ENCODE assay signal across 17 cellular contexts in the genomic region with DNA sequence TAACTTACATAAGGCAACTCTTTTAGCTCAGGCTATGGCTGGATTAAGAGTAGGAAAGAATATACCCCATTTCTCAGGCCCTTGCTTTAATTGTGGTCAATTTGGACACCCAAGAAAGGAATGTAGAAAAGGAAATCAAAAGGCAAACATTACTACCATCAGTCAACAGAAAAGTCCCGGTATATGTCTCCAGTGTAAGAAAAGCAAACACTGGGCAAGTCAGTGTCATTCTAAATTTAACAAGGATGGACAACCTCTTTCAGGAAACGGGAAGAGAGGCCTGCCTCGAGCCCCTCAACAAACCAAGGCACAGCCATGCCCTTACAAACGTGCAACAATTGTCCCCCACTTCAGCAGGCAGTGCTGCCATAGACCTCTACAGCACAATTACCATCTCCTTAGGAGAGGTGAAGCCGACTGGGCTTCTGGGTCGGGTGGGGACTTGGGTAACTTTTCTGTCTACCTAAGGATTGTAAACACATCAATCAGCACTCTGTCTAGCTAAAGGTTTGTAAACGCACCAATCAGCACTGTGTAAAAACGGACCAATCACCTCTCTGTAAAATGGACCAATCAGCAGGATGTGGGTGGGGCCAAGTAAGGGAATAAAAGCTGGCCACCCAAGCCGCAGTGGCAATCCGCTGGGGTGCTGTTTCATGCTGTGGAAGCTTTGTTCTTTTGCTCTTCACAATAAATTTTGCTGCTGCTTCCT. TPM values are rescaled to one million over a fixed set of nuclear protein-coding genes. Genes with fewer than 3 reads are reported as not detected.
DNase-seq lines count a peak whose midpoint lies in the region; ATAC-seq, FAIRE-seq and TF ChIP-seq lines count a peak whose summit lies in the region.
"Had no signal": no experiment of that assay in that cellular context is flagged by ENCODE, and none has a peak within 500 bp of the region (broad histone marks: within the 10 kb centered on the region; RNA-seq: fewer than 3 reads in every experiment).

No MANE protein-coding gene starts in this region.

- H3K27me3 Mint-ChIP-seq in CD4-positive, CD25-positive, alpha-beta regulatory T cell, result peaks cover 5% of the 10 kb centered on the region
- H3K27me3 Mint-ChIP-seq in activated naive CD8-positive, alpha-beta T cell treated with anti-CD3 and anti-CD28 coated beads, Interleukin-2, amount 10 ng/mL, durations not matched to agents 7 days and 5 days, result peaks cover 6% of the 10 kb centered on the region

- peaks cover 18% of the 10 kb centered on the region for H3K36me3 Mint-ChIP-seq in CD4-positive, CD25-positive, alpha-beta regulatory T cell
- peaks cover 37% of the 10 kb centered on the region for H3K36me3 Mint-ChIP-seq in activated naive CD8-positive, alpha-beta T cell treated with anti-CD3 and anti-CD28 coated beads, Interleukin-2, amount 10 ng/mL, durations not matched to agents 7 days and 5 days

- H3K9me3 Mint-ChIP-seq in CD4-positive, CD25-positive, alpha-beta regulatory T cell, result peaks cover 0 to 4% (median 0%) of the 10 kb centered on the region in 7 donors
- peaks cover 3% of the 10 kb centered on the region for H3K9me3 Mint-ChIP-seq in activated naive CD8-positive, alpha-beta T cell treated with anti-CD3 and anti-CD28 coated beads, Interleukin-2, amount 10 ng/mL, durations not matched to agents 7 days and 5 days

- H3K4me1 ChIP-seq in A549, result no peaks in the 10 kb centered on the region
- H3K4me1 ChIP-seq in CD4-positive, CD25-positive, alpha-beta regulatory T cell (ENCODE audit: control insufficient read depth, insufficient read depth, low read length, poor library complexity, severe bottlenecking), result no peaks in the 10 kb centered on the region
- H3K4me1 ChIP-seq: ascending aorta, esophagus muscularis mucosa, transverse colon had no signal

- no peak overlapping the region for H3K27ac ChIP-seq in A549
- H3K27ac ChIP-seq in CD4-positive, CD25-positive, alpha-beta regulatory T cell (ENCODE audit: insufficient read depth, low read length, poor library complexity, severe bottlenecking), result no peak overlapping the region
- H3K27ac ChIP-seq: ascending aorta, esophagus muscularis mucosa, heart right ventricle, ovary, transverse colon had no signal

- peaks cover 26% of the 10 kb centered on the region for H3K36me3 ChIP-seq in CD4-positive, CD25-positive, alpha-beta regulatory T cell (ENCODE audit: control insufficient read depth, insufficient read depth, low read length)
- H3K36me3 ChIP-seq: ovary had no signal

- no peak for TF ChIP-seq POLR2A in A549 (IDR thresholded peaks at IDR 0.05; ENCODE audit: low read length)

- peaks cover 5 to 14% (median 8%) of the 10 kb centered on the region in 4 donors for H3K4me1 Mint-ChIP-seq in CD4-positive, CD25-positive, alpha-beta regulatory T cell
- H3K4me1 Mint-ChIP-seq in activated naive CD8-positive, alpha-beta T cell treated with anti-CD3 and anti-CD28 coated beads, Interleukin-2, amount 10 ng/mL, durations not matched to agents 7 days and 5 days, result peaks cover 17% of the 10 kb centered on the region

- H3K4me2 ChIP-seq in A549, result no peak overlapping the region

- POLR2A ChIA-PET in A549 (lab: Yijun Ruan, JAX), result interaction anchor here (1.2 to 4.4 kb wide), 2 partner anchors 13 to 53 kb away, joined by 4 to 19 read pairs; partner anchors contain the start of genes HID1 and MRPL58
- POLR2A ChIA-PET in activated naive CD8-positive, alpha-beta T cell treated with anti-CD3 and anti-CD28 coated beads, Interleukin-2, amount 10 ng/mL, durations not matched to agents 7 days and 5 days (lab: Charles Lee), result interaction anchor here (0.6 to 1.7 kb wide), 5 partner anchors 9 to 313 kb away, joined by 4 to 17 read pairs (median 6); partner anchors contain the start of gene MRPL58

- no peak for TF ChIP-seq EP300 in A549 (IDR thresholded peaks at IDR 0.05)

- DNase-seq in A549 (ENCODE audit: low read depth in 1 of 2, low spot score in 1 of 2) (no peak), NCI-H1417 (lab: John Stamatoyannopoulos, UW) (no peak), hepatic stellate cell (ENCODE audit: low spot score) (no peak), cortex of kidney (lab: John Stamatoyannopoulos, UW) (no peak), NK-92 (lab: John Stamatoyannopoulos, UW; ENCODE audit: unreplicated experiment) (no peak)
- DNase-seq in CD4-positive, CD25-positive, alpha-beta regulatory T cell, result peak in 2 of 3 donors; percentile 22 to 35
- peak; percentile 27 to 31 for DNase-seq in activated CD4-positive, alpha-beta T cell treated with anti-CD3 and anti-CD28 coated beads, Interleukin-2, amount 50 U/mL, for 48 hours
- DNase-seq in activated naive CD8-positive, alpha-beta T cell treated with anti-CD3 and anti-CD28 coated beads, Interleukin-2, amount 10 ng/mL, durations not matched to agents 7 days and 5 days, result peak; percentile 56
- DNase-seq: dermis blood vessel endothelial cell, EL, heart right ventricle, NCI-H187 treated with DMSO at 0.1 percent for 48 hours, NCI-H524, ovary, transverse colon had no signal

- 48% methylated on average over 10 of the region's 10 CpGs for WGBS in A549 (ENCODE audit: missing lambda C conversion rate)

- TF ChIP-seq CTCF in A549 (IDR thresholded peaks at IDR 0.05), result no peak

- H3K4me3 Mint-ChIP-seq in CD4-positive, CD25-positive, alpha-beta regulatory T cell, result peak overlapping the region in 1 of 4 donors; percentile 72
- H3K4me3 Mint-ChIP-seq in activated naive CD8-positive, alpha-beta T cell treated with anti-CD3 and anti-CD28 coated beads, Interleukin-2, amount 10 ng/mL, durations not matched to agents 7 days and 5 days, result peak overlapping the region; percentile 40

- H3K27ac Mint-ChIP-seq in CD4-positive, CD25-positive, alpha-beta regulatory T cell, result peak overlapping the region; percentile 14 to 74 (median 59)
- H3K27ac Mint-ChIP-seq in activated naive CD8-positive, alpha-beta T cell treated with anti-CD3 and anti-CD28 coated beads, Interleukin-2, amount 10 ng/mL, durations not matched to agents 7 days and 5 days, result peak overlapping the region; percentile 68

- H3K9me3 ChIP-seq in A549, result no peaks in the 10 kb centered on the region
- no peaks in the 10 kb centered on the region for H3K9me3 ChIP-seq in CD4-positive, CD25-positive, alpha-beta regulatory T cell (ENCODE audit: control insufficient read depth in 2 of 2, low read length in 2 of 2)
- H3K9me3 ChIP-seq: ascending aorta, esophagus muscularis mucosa, ovary, transverse colon had no signal

- no peaks in the 10 kb centered on the region for H3K27me3 ChIP-seq in CD4-positive, CD25-positive, alpha-beta regulatory T cell (ENCODE audit: control insufficient read depth, insufficient read depth, low read length)
- H3K27me3 ChIP-seq: ascending aorta, esophagus muscularis mucosa, heart right ventricle, ovary, transverse colon had no signal

- no peak for TF ChIP-seq RAD21 in A549 (conservative IDR thresholded peaks at IDR 0.05 in 1 of 2, IDR thresholded peaks at IDR 0.05 in 1 of 2)

- CTCF ChIA-PET in A549 (lab: Yijun Ruan, JAX), result interaction anchor here (1.0 to 5.2 kb wide), 8 partner anchors 9 to 177 kb away, joined by 3 to 45 read pairs (median 6); partner anchors contain the start of genes CDR2L, MRPL58 and OTOP2

- no peak overlapping the region for H3K4me3 ChIP-seq in A549
- H3K4me3 ChIP-seq in CD4-positive, CD25-positive, alpha-beta regulatory T cell (ENCODE audit: low read depth, low read length), result no peak overlapping the region
- H3K4me3 ChIP-seq: ascending aorta, esophagus muscularis mucosa, heart right ventricle, ovary, transverse colon had no signal

- ATAC-seq in A549, result peak in 1 of 2 experiments; percentile 67; a peak in 3 of 6 replicates
- ATAC-seq in CD4-positive, CD25-positive, alpha-beta regulatory T cell (ENCODE audit: low read depth in 2 of 2), result no peak
- ATAC-seq in activated naive CD8-positive, alpha-beta T cell treated with anti-CD3 and anti-CD28 coated beads, Interleukin-2, amount 10 ng/mL, durations not matched to agents 7 days and 5 days (ENCODE audit: low read depth), result peak; percentile 78
- ATAC-seq: heart right ventricle had no signal

- no peak for FAIRE-seq in A549 (lab: Jason Lieb, UNC)

RNA-seq across cellular contexts. Expression of gene MRPL58, which starts 12.4 kb away (rescaled TPM):
- 86.4 and 127 TPM in 2 replicates for polyA plus RNA-seq in A549 (2011; rRNA removed)
- 104 and 113 TPM in 2 replicates for polyA plus RNA-seq in A549 (2012; cell fraction: cytosol; rRNA removed)
- polyA plus RNA-seq in A549 (2012; cell fraction: nucleus; rRNA removed), result 49.1 and 82.1 TPM in 2 replicates
- polyA plus RNA-seq in A549 (2017; fragmentation: RNase III; extraction: RNeasy Plus Mini Kit Qiagen cat#74134 plus additional on column Dnase treatment), result 89.4 to 105 TPM (median 95.3 TPM) in 3 replicates
- polyA minus RNA-seq in A549 (2011; rRNA and poly(A)+ RNA removed), result 31.3 and 32.4 TPM in 2 replicates
- 25.7 TPM for total RNA-seq in CD4-positive, CD25-positive, alpha-beta regulatory T cell
- 10 to 100 TPM; 64.0 to 95.8 (median 74.6) TPM for polyA plus RNA-seq in CD4-positive, CD25-positive, alpha-beta regulatory T cell
- 10 to 100 TPM; 32.2 to 36.2 TPM for total RNA-seq in activated naive CD8-positive, alpha-beta T cell treated with anti-CD3 and anti-CD28 coated beads, Interleukin-2, amount 10 ng/mL, durations not matched to agents 7 days and 5 days

RNA-seq across cellular contexts. Expression of gene ATP5PD, which starts 21.9 kb away (rescaled TPM):
- polyA plus RNA-seq in A549 (2011; rRNA removed), result 314 and 333 TPM in 2 replicates
- 255 and 282 TPM in 2 replicates for polyA plus RNA-seq in A549 (2012; cell fraction: cytosol; rRNA removed)
- 105 and 172 TPM in 2 replicates for polyA plus RNA-seq in A549 (2012; cell fraction: nucleus; rRNA removed)
- 429 to 463 TPM (median 440 TPM) in 3 replicates for polyA plus RNA-seq in A549 (2017; fragmentation: RNase III; extraction: RNeasy Plus Mini Kit Qiagen cat#74134 plus additional on column Dnase treatment)
- 103 and 169 TPM in 2 replicates for polyA minus RNA-seq in A549 (2011; rRNA and poly(A)+ RNA removed)
- total RNA-seq in CD4-positive, CD25-positive, alpha-beta regulatory T cell, result 139 TPM
- polyA plus RNA-seq in CD4-positive, CD25-positive, alpha-beta regulatory T cell, result 100 to 1,000 TPM; 410 to 536 (median 467) TPM
- total RNA-seq in activated naive CD8-positive, alpha-beta T cell treated with anti-CD3 and anti-CD28 coated beads, Interleukin-2, amount 10 ng/mL, durations not matched to agents 7 days and 5 days, result 100 to 1,000 TPM; 196 to 199 TPM

RNA-seq across cellular contexts. Expression of gene KCTD2, which starts 22.2 kb away (rescaled TPM):
- polyA plus RNA-seq in A549 (2011; rRNA removed) (31.3 and 34.1 TPM in 2 replicates), A549 (2017; fragmentation: RNase III; extraction: RNeasy Plus Mini Kit Qiagen cat#74134 plus additional on column Dnase treatment) (16.3 to 18.8 TPM (median 18.6 TPM) in 3 replicates)
- 19.5 and 22.6 TPM in 2 replicates for polyA plus RNA-seq in A549 (2012; cell fraction: cytosol; rRNA removed)
- polyA plus RNA-seq in A549 (2012; cell fraction: nucleus; rRNA removed), result 17.5 and 23.1 TPM in 2 replicates
- 22.1 and 25.9 TPM in 2 replicates for polyA minus RNA-seq in A549 (2011; rRNA and poly(A)+ RNA removed)
- 23.4 TPM for total RNA-seq in CD4-positive, CD25-positive, alpha-beta regulatory T cell
- polyA plus RNA-seq in CD4-positive, CD25-positive, alpha-beta regulatory T cell, result 1 to 10 TPM; 5.8 to 10.0 (median 8.1) TPM
- 10 to 100 TPM; 20.4 to 22.4 TPM for total RNA-seq in activated naive CD8-positive, alpha-beta T cell treated with anti-CD3 and anti-CD28 coated beads, Interleukin-2, amount 10 ng/mL, durations not matched to agents 7 days and 5 days

RNA-seq across cellular contexts. Expression of gene CDR2L, which starts 37.4 kb away (rescaled TPM):
- polyA plus RNA-seq in A549 (2011; rRNA removed) (18.0 and 18.5 TPM in 2 replicates), A549 (2017; fragmentation: RNase III; extraction: RNeasy Plus Mini Kit Qiagen cat#74134 plus additional on column Dnase treatment) (26.9 to 34.0 TPM (median 30.0 TPM) in 3 replicates)
- polyA plus RNA-seq in A549 (2012; cell fraction: cytosol; rRNA removed), result 25.6 and 34.4 TPM in 2 replicates
- polyA plus RNA-seq in A549 (2012; cell fraction: nucleus; rRNA removed), result 38.5 and 49.0 TPM in 2 replicates
- polyA minus RNA-seq in A549 (2011; rRNA and poly(A)+ RNA removed), result 16.6 and 21.8 TPM in 2 replicates
- not detected for total RNA-seq in CD4-positive, CD25-positive, alpha-beta regulatory T cell
- under 1 TPM in 2 of 4 donors, not detected in 2; 0.05 to 0.09 TPM for polyA plus RNA-seq in CD4-positive, CD25-positive, alpha-beta regulatory T cell
- under 1 TPM; 0.11 to 0.14 TPM for total RNA-seq in activated naive CD8-positive, alpha-beta T cell treated with anti-CD3 and anti-CD28 coated beads, Interleukin-2, amount 10 ng/mL, durations not matched to agents 7 days and 5 days

RNA-seq across cellular contexts. Expression of gene HID1, which starts 52.3 kb away (rescaled TPM):
- polyA plus RNA-seq in A549 (2011; rRNA removed), result 11.7 and 15.2 TPM in 2 replicates
- polyA plus RNA-seq in A549 (2012; cell fraction: cytosol; rRNA removed), result 5.9 and 7.4 TPM in 2 replicates
- 30.4 and 39.1 TPM in 2 replicates for polyA plus RNA-seq in A549 (2012; cell fraction: nucleus; rRNA removed)
- polyA plus RNA-seq in A549 (2017; fragmentation: RNase III; extraction: RNeasy Plus Mini Kit Qiagen cat#74134 plus additional on column Dnase treatment), result 3.7 to 6.2 TPM (median 5.2 TPM) in 3 replicates
- polyA minus RNA-seq in A549 (2011; rRNA and poly(A)+ RNA removed), result 27.2 and 27.3 TPM in 2 replicates
- 5.6 TPM for total RNA-seq in CD4-positive, CD25-positive, alpha-beta regulatory T cell
- polyA plus RNA-seq in CD4-positive, CD25-positive, alpha-beta regulatory T cell, result 1 to 10 TPM; 1.4 to 2.7 (median 2.4) TPM
- total RNA-seq in activated naive CD8-positive, alpha-beta T cell treated with anti-CD3 and anti-CD28 coated beads, Interleukin-2, amount 10 ng/mL, durations not matched to agents 7 days and 5 days, result 1 to 10 TPM; 3.6 to 3.9 TPM

Comparison
In these comparisons a context has a peak if more than half of its experiments do, and no peak if none do; other contexts are left out.
1. DNase-seq: peak in CD4-positive, CD25-positive, alpha-beta regulatory T cell (2 of 3), activated CD4-positive, alpha-beta T cell treated with anti-CD3 and anti-CD28 coated beads, Interleukin-2, amount 50 U/mL, for 48 hours (2 of 2) and activated naive CD8-positive, alpha-beta T cell treated with anti-CD3 and anti-CD28 coated beads, Interleukin-2, amount 10 ng/mL, durations not matched to agents 7 days and 5 days (single experiment); none in A549 (0 of 2), NCI-H1417 (0 of 3), hepatic stellate cell (single experiment), cortex of kidney (single experiment) and NK-92 (single experiment).